1 cellular context compared by ENCODE assay signal in the genomic region with DNA sequence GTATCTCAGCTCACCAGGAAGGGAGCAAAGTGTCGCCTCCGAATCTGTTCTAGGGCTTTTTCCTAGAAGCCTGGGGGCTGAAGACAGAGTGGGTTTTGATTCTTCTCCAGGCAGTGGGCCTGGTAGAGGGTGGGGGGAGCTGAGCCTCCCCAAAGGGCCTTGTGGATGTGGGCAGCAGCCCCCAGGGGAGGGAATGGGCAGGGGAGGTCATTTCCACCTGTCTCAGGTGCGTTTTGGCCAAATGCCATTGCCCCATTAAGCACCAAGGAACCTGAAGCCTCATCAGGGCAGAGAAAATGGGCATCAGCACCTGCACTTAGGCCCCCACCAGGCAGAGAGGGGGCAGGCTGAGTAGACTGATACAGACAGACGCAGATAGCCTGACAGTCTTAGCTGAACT.
TF ChIP-seq lines count a peak whose summit lies in the region.

No MANE protein-coding gene starts in this region.

TF ChIP-seq in K562, 482 proteins besides CTCF, POLR2A, EP300 and RAD21:
- TF ChIP-seq NFIC (IDR thresholded peaks at IDR 0.05) = peak; percentile 24; the same call in 1 of the 2 replicates
- TF ChIP-seq CBFA2T3 (IDR thresholded peaks at IDR 0.05) = no peak
- TF ChIP-seq CCAR2 (IDR thresholded peaks at IDR 0.05; ENCODE audit: low read depth, low read length) = no peak
TF ChIP-seq in K562: peak in this region for 1.
